Comparison of ENCODE assay signal across 9 cellular contexts in the genomic region with DNA sequence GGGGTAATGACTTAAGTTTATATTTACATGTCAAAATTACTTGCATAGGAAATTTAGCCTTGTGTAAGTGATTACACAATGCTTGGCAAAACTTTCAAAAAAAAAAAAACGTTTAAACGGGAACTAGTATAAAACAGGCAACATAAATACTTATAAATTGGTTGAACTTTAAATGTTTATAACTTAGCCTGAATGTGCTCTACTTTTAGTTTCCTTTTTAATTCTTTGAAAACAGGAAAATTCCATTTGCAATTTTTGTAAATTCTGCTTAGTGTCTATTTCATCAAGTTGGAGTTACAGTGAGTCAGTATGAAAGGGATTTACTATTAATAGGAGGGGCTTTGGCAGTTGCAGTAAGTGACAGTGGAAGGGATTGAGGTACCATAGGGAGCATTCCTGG. TPM values are rescaled to one million over a fixed set of nuclear protein-coding genes. Genes with fewer than 3 reads are reported as not detected.
DNase-seq lines count a peak whose midpoint lies in the region; ATAC-seq, FAIRE-seq and TF ChIP-seq lines count a peak whose summit lies in the region.
"Had no signal": no experiment of that assay in that cellular context is flagged by ENCODE, and none has a peak within 500 bp of the region (broad histone marks: within the 10 kb centered on the region; RNA-seq: fewer than 3 reads in every experiment).

No MANE protein-coding gene starts in this region.

- H3K27me3 ChIP-seq in right atrium auricular region = no peaks in the 10 kb centered on the region
- H3K27me3 ChIP-seq in HepG2 (ENCODE audit: control insufficient read depth in 1 of 2, insufficient read depth in 2 of 2, low read length in 2 of 2) = no peaks in the 10 kb centered on the region; a peak in 1 of 5 replicates

- no peak overlapping the region for H3K4me3 ChIP-seq in right atrium auricular region
- H3K4me3 ChIP-seq in HepG2 (replicated peaks in 1 of 3; ENCODE audit: insufficient read depth in 1 of 3, low read depth in 2 of 3, low read length in 3 of 3) = peak overlapping the region; percentile 54 to 77 (median 75); a peak in 3 of 6 replicates
- H3K4me3 ChIP-seq: lung had no signal

- no TSS peak for BruUV-seq in HepG2 (replicated peaks; lab: Mats Ljungman, UMichigan)

- TF ChIP-seq EP300 in HepG2 (IDR thresholded peaks at IDR 0.05; ENCODE audit: low read depth in 2 of 2, low read length in 2 of 2) = no peak
- TF ChIP-seq EP300 in HepG2 (CRISPR knock-in tag; IDR thresholded peaks at IDR 0.05; ENCODE audit: borderline replicate concordance) = no peak

- no peak for ATAC-seq in left cardiac atrium
- no peak for ATAC-seq in HepG2
- ATAC-seq in HG02610 (IDR thresholded peaks at IDR 0.05; ENCODE audit: unreplicated experiment) = no peak

- FAIRE-seq in HepG2 (lab: Jason Lieb, UNC) = no peak

- H4K20me1 ChIP-seq in HepG2 (ENCODE audit: insufficient read depth, low read length) = peaks cover 12% of the 10 kb centered on the region

- DNase-seq in right atrium auricular region (ENCODE audit: low spot score) (no peak), left cardiac atrium (no peak), amniotic epithelial cell (ENCODE audit: low read depth) (peak; percentile 34), HepG2 (ENCODE audit: low spot score) (no peak), kidney glomerular epithelial cell (lab: John Stamatoyannopoulos, UW) (no peak), DMS153 (lab: John Stamatoyannopoulos, UW) (no peak)
- no peak for DNase-seq in stimulated activated CD4-positive, alpha-beta T cell treated with anti-CD3 and anti-CD28 coated beads, Interleukin-4, amount 100 ng/mL, for 1 hour

- H3K4me2 ChIP-seq in HepG2 (ENCODE audit: low read depth, low read length) = peak overlapping the region; percentile 65

- no peaks in the 10 kb centered on the region for H3K36me3 ChIP-seq in right atrium auricular region
- H3K36me3 ChIP-seq in HepG2 (replicated peaks in 1 of 2; ENCODE audit: control insufficient read depth in 1 of 2, insufficient read depth in 2 of 2, low read length in 2 of 2) = no peaks in the 10 kb centered on the region

- no peak for TF ChIP-seq POLR2A in HepG2 (IDR thresholded peaks at IDR 0.05; ENCODE audit: insufficient read depth in 1 of 2, low read depth in 2 of 2, low read length in 2 of 2)

- WGBS in HepG2 (ENCODE audit: low lambda C conversion rate) = 0% methylated on average over 2 of the region's 2 CpGs

- H3K27ac ChIP-seq in right atrium auricular region = peak overlapping the region; percentile 96 to 98
- H3K27ac ChIP-seq in HepG2 (ENCODE audit: extremely low read length, insufficient read depth, low read length) = peak overlapping the region; percentile 99

- POLR2A ChIA-PET in HepG2 (lab: Yijun Ruan, JAX) = no interaction called here

- in situ Hi-C loops in HepG2 (cut with HindIII; ENCODE audit: extremely low pct_ligation_motif_present, low pct_unique_long_range_greater_than_20kb) = no loop called here

- intact Hi-C loops in left cardiac atrium (cut with DNase I) = no loop called here
- intact Hi-C loops in HepG2 (cut with micrococcal nuclease; ENCODE audit: unreplicated experiment) = no loop called here

- H2AFZ ChIP-seq in HepG2 (ENCODE audit: low read length) = no peak overlapping the region

- H3K9ac ChIP-seq in HepG2 (ENCODE audit: insufficient read depth, low read depth, low read length) = 0 out of 2 replicates have a peak overlapping the region, but pooled peaks have one; percentile 15

- TF ChIP-seq RAD21 in HepG2 (CRISPR knock-in tag; IDR thresholded peaks at IDR 0.05) = no peak

- CTCF ChIA-PET in HepG2 (lab: Yijun Ruan, JAX; ENCODE audit: low intra/inter-chr PET ratio, low total read pairs) = no interaction called here

- no peak for TF ChIP-seq CTCF in right atrium auricular region (IDR thresholded peaks at IDR 0.05)
- no peak for TF ChIP-seq CTCF in HepG2 (CRISPR knock-in tag; IDR thresholded peaks at IDR 0.05)

- H3K9me3 ChIP-seq in right atrium auricular region = no peaks in the 10 kb centered on the region
- H3K9me3 ChIP-seq in HepG2 (ENCODE audit: low read length) = no peaks in the 10 kb centered on the region

- peaks cover 71% of the 10 kb centered on the region for H3K79me2 ChIP-seq in HepG2 (ENCODE audit: insufficient read depth, low read length)

- H3K4me1 ChIP-seq in right atrium auricular region = peaks cover 0 to 3% of the 10 kb centered on the region in 2 donors
- peaks cover 23% of the 10 kb centered on the region for H3K4me1 ChIP-seq in HepG2 (ENCODE audit: insufficient read depth, low read length)

TF ChIP-seq in HepG2, 621 proteins besides CTCF, POLR2A, EP300 and RAD21:
- TF ChIP-seq ZNF616 (CRISPR knock-in tag; IDR thresholded peaks at IDR 0.05; ENCODE audit: low read depth) = no peak
- no peak for TF ChIP-seq AGO1 (IDR thresholded peaks at IDR 0.05; ENCODE audit: low read depth, low read length, poor library complexity, severe bottlenecking)
- no peak for TF ChIP-seq GRHL1 (CRISPR knock-in tag; conservative IDR thresholded peaks at IDR 0.05)
- 0 out of 2 replicates have a peak, but pooled peaks have one; percentile 9 for TF ChIP-seq CEBPB (IDR thresholded peaks at IDR 0.05; ENCODE audit: borderline replicate concordance, low read depth, low read length)
- TF ChIP-seq ZSCAN21 (CRISPR knock-in tag; IDR thresholded peaks at IDR 0.05; ENCODE audit: borderline replicate concordance) = no peak
- no peak for TF ChIP-seq KDM3A (CRISPR knock-in tag; IDR thresholded peaks at IDR 0.05; ENCODE audit: low read depth)
TF ChIP-seq in HepG2: peak in this region for 1.

RNA-seq across cellular contexts. Expression of gene STAG2, which starts 2.6 kb away (rescaled TPM):
- total RNA-seq in right atrium auricular region = 10 to 100 TPM; 26.8 to 45.8 TPM
- total RNA-seq in left cardiac atrium = 10 to 100 TPM; 31.8 to 34.6 TPM
- total RNA-seq in HepG2 (2016; rRNA removed; fragmentation: Illumina TruSeq; extraction: Trizol) = 50.8 and 84.3 TPM in 2 replicates
- 8.1 and 8.9 TPM in 2 replicates for total RNA-seq in HepG2 (2016; cell fraction: cytosol; rRNA removed; fragmentation: Illumina TruSeq; extraction: Trizol; ENCODE audit: low read depth)
- total RNA-seq in HepG2 (2016; cell fraction: insoluble cytoplasmic fraction; rRNA removed; fragmentation: Illumina TruSeq; extraction: Trizol) = 45.1 and 88.2 TPM in 2 replicates
- total RNA-seq in HepG2 (2016; cell fraction: membrane; rRNA removed; fragmentation: Illumina TruSeq; extraction: Trizol) = 11.5 and 11.6 TPM in 2 replicates
- 39.1 and 41.8 TPM in 2 replicates for total RNA-seq in HepG2 (2016; cell fraction: nucleus; rRNA removed; fragmentation: Illumina TruSeq; extraction: Trizol)
- polyA plus RNA-seq in HepG2 (2011; rRNA removed) = 14.2 and 21.0 TPM in 2 replicates
- polyA plus RNA-seq in HepG2 (2011; cell fraction: cytosol; rRNA removed) = 8.5 and 12.3 TPM in 2 replicates
- 7.5 and 8.3 TPM in 2 replicates for polyA plus RNA-seq in HepG2 (2011; cell fraction: nucleus; rRNA removed)
- 23.3 and 33.3 TPM in 2 replicates for polyA plus RNA-seq in HepG2 (2012)
- 0.99 and 1.2 TPM in 2 replicates for polyA plus RNA-seq in HepG2 (2016; cell fraction: cytosol; fragmentation: Illumina TruSeq; extraction: Trizol; ENCODE audit: low read depth)
- polyA plus RNA-seq in HepG2 (2016; cell fraction: insoluble cytoplasmic fraction; fragmentation: Illumina TruSeq; extraction: Trizol; ENCODE audit: low read depth) = 45.2 and 46.2 TPM in 2 replicates
- 3.3 and 4.5 TPM in 2 replicates for polyA plus RNA-seq in HepG2 (2016; cell fraction: membrane; fragmentation: Illumina TruSeq; extraction: Trizol; ENCODE audit: low read depth)
- polyA plus RNA-seq in HepG2 (2016; cell fraction: nucleus; fragmentation: Illumina TruSeq; extraction: Trizol; ENCODE audit: insufficient read depth, low read depth) = 22.9 and 26.4 TPM in 2 replicates
- 16.9 and 56.6 TPM in 2 replicates for polyA minus RNA-seq in HepG2 (2011; rRNA and poly(A)+ RNA removed; ENCODE audit: low replicate concordance)
- polyA minus RNA-seq in HepG2 (2011; cell fraction: cytosol; rRNA and poly(A)+ RNA removed) = 50.5 and 52.0 TPM in 2 replicates
- 69.6 and 74.7 TPM in 2 replicates for polyA minus RNA-seq in HepG2 (2011; cell fraction: nucleus; rRNA and poly(A)+ RNA removed)

Comparison
In these comparisons a context has a peak if more than half of its experiments do, and no peak if none do; other contexts are left out.
1. H3K4me3 ChIP-seq: peak in HepG2 (3 of 3); none in right atrium auricular region (0 of 2).